Comparison of ENCODE assay signal across 21 cellular contexts in genomic region chr2:216845426-216845825, GRCh38. TPM values are rescaled to one million over a fixed set of nuclear protein-coding genes. Genes with fewer than 3 reads are reported as not detected.
DNase-seq lines count a peak whose midpoint lies in the region; ATAC-seq lines count a peak whose summit lies in the region.
"Had no signal": no experiment of that assay in that cellular context is flagged by ENCODE, and none has a peak within 500 bp of the region (broad histone marks: within the 10 kb centered on the region; RNA-seq: fewer than 3 reads in every experiment).

No MANE protein-coding gene starts in this region.

- H3K27ac ChIP-seq in caudate nucleus (ENCODE audit: low read depth, low read length) = no peak overlapping the region
- no peak overlapping the region for H3K27ac ChIP-seq in SJCRH30
- H3K27ac ChIP-seq: 22Rv1, BLaER1, C4-2B had no signal

- no peak overlapping the region for H3K4me3 ChIP-seq in SJCRH30
- H3K4me3 ChIP-seq: BLaER1, GM12878, GM23338 had no signal

- no peaks in the 10 kb centered on the region for H3K4me1 ChIP-seq in SJCRH30
- H3K4me1 ChIP-seq: BLaER1 had no signal

- no peaks in the 10 kb centered on the region for H3K36me3 ChIP-seq in SJCRH30
- H3K36me3 ChIP-seq: BLaER1 had no signal

- peak; percentile 85 for DNase-seq in COLO829 (ENCODE audit: low spot score)
- peak; percentile 36 for DNase-seq in epidermal melanocyte (ENCODE audit: insufficient read length, low spot score)
- DNase-seq in sciatic nerve (ENCODE audit: low spot score) = no peak
- DNase-seq in MV-4-11 (lab: John Stamatoyannopoulos, UW) = no peak
- DNase-seq in caudate nucleus (lab: John Stamatoyannopoulos, UW) = no peak
- no peak for DNase-seq in SJCRH30
- DNase-seq: CD4-positive, CD25-positive, alpha-beta regulatory T cell; CD8-positive, alpha-beta T cell; DMS 273 treated with DMSO at 0.1 percent for 48 hours; DMS79; EL; GDM1; H9; HFFc6 had no signal

- H3K9me3 ChIP-seq in SJCRH30 (replicated peaks) = no peaks in the 10 kb centered on the region
- H3K9me3 ChIP-seq: BLaER1 had no signal

- ATAC-seq in sciatic nerve = peak; percentile 66
- ATAC-seq: CD8-positive, alpha-beta T cell; GM12878; GM23338 had no signal

- intact Hi-C loops in sciatic nerve (cut with DNase I) = no loop called here

- no peaks in the 10 kb centered on the region for H3K27me3 ChIP-seq in SJCRH30
- H3K27me3 ChIP-seq: BLaER1 had no signal

RNA-seq across cellular contexts. Expression of gene TNP1, which starts 14.4 kb away (rescaled TPM):
- total RNA-seq in sciatic nerve = not detected
- total RNA-seq in SJCRH30 (2014; rRNA removed; shearing (Covaris generic)) = not detected in 2 replicates
- total RNA-seq: B cell; CD4-positive, CD25-positive, alpha-beta regulatory T cell; CD8-positive, alpha-beta T cell; GM12878; GM23338; H4; H9; HFFc6 had no signal

Comparison
In these comparisons a context has a peak if more than half of its experiments do, and no peak if none do; other contexts are left out.
1. DNase-seq: peak in COLO829 (single experiment) and epidermal melanocyte (single experiment); none in sciatic nerve (single experiment), MV-4-11 (single experiment), caudate nucleus (0 of 61) and SJCRH30 (0 of 2).